ENCODE assay signal across 30 cellular contexts in the genomic region with DNA sequence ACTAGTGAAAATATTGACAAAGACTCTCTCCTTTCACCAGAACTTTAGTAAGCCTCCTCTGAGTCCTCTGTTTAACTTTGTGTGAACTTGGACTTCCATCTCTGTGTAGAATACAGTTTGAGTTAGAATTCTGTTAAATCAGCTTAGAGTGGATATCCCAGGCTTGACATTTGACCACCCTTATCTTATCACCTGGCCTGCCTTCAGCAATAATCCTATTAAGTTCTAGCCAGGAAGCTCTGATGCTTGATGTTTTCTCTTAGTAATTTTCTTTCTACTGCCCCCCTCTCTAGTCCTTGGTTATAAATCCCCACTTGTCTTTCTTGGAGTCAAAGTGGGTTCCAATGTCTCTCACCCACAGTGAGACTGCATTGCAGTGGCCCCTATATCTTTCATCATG.
"Had no signal": no experiment of that assay in that cellular context is flagged by ENCODE, and none has a peak within 500 bp of the region (broad histone marks: within the 10 kb centered on the region; RNA-seq: fewer than 3 reads in every experiment).

No MANE protein-coding gene starts in this region.

- H3K4me1 ChIP-seq: adrenal gland, body of pancreas, esophagus squamous epithelium had no signal

- FAIRE-seq: colon, endometrium, endothelial cell of umbilical vein, frontal cortex, TTC549 had no signal

- H3K27ac ChIP-seq: adrenal gland, body of pancreas, epithelial cell of prostate, esophagus squamous epithelium, VCaP had no signal

- H3K36me3 ChIP-seq: adrenal gland, esophagus squamous epithelium had no signal

- H3K4me3 ChIP-seq: adrenal gland, body of pancreas, esophagus squamous epithelium had no signal

- DNase-seq: activated B cell treated with CpG ODN at 0.5 μM for 24 hours; activated CD4-positive, alpha-beta T cell treated with anti-CD3 and anti-CD28 coated beads for 48 hours; activated CD4-positive, alpha-beta T cell treated with anti-CD3 and anti-CD28 coated beads, Interleukin-2, amount 50 U/mL, for 1 hour; activated CD4-positive, alpha-beta T cell treated with anti-CD3 and anti-CD28 coated beads, Interleukin-2, amount 50 U/mL, for 48 hours; activated CD8-positive, alpha-beta memory T cell treated with anti-CD3 and anti-CD28 coated beads for 24 hours; activated CD8-positive, alpha-beta T cell treated with anti-CD3 and anti-CD28 coated beads for 36 hours; activated effector memory CD4-positive, alpha-beta T cell treated with Interleukin-2 at 50 U/mL for 16 hours; activated gamma-delta T cell treated with Interleukin-2 at 50 U/mL for 16 hours; activated naive CD4-positive, alpha-beta T cell treated with anti-CD3 and anti-CD28 coated beads, Interleukin-2, amount 50 U/mL, for 16 hours; activated naive CD4-positive, alpha-beta T cell treated with Interleukin-2 at 50 U/mL for 16 hours; activated T-cell treated with anti-CD3 and anti-CD28 coated beads, Interleukin-2, amount 50 U/mL, for 4 hours; adrenal gland; amygdala; aorta; body of pancreas; caudate nucleus; cortex of kidney; dermis blood vessel endothelial cell; effector CD4-positive, alpha-beta T cell; effector memory CD8-positive, alpha-beta T cell; esophagus squamous epithelium; head of caudate nucleus; T-helper 2 cell had no signal

- H3K27me3 ChIP-seq: adrenal gland, body of pancreas, esophagus squamous epithelium had no signal
